In the genomic region with DNA sequence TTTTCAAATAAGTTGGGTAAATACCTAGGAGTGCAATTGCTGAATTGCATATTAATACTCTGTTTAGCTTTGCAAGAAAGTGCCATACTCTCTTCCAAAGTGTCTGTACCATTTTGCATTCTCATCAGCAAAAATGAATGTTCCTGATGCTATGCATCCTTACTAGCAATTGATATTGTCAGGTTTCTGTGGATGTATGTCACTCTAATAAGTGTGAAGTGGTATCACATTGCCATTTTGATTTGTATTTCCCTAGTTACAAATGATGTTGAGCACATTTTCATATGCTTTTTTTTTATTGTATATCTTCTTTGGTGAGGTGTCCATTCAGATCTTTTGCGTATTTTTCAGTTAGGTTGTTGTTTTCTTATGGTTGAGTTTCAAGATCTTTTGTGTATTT, we compare ENCODE assay signal across 34 cellular contexts.
"Had no signal": no experiment of that assay in that cellular context is flagged by ENCODE, and none has a peak within 500 bp of the region (broad histone marks: within the 10 kb centered on the region; RNA-seq: fewer than 3 reads in every experiment).

No MANE protein-coding gene starts in this region.

- H3K4me3 ChIP-seq: MG63 had no signal

- H3K9ac ChIP-seq: KMS-11 had no signal

- H3K27ac ChIP-seq: KMS-11 had no signal

- DNase-seq: Karpas-422, Kasumi-1, KG1, MG63, MM.1S, MV-4-11, NCI-H1048, NCI-H1092, NCI-H1092 treated with DMSO at 0.1 percent for 48 hours, NCI-H1105, NCI-H1105 treated with DMSO at 0.1 percent for 48 hours, NCI-H1417, NCI-H1417 treated with DMSO at 0.1 percent for 48 hours, NCI-H1436, NCI-H1436 treated with DMSO at 0.1 percent for 48 hours, NCI-H146, NCI-H1694, NCI-H1694 treated with DMSO at 0.1 percent for 48 hours, NCI-H187, NCI-H187 treated with DMSO at 0.1 percent for 48 hours, NCI-H1930, NCI-H2029, NCI-H2029 treated with DMSO at 0.1 percent for 48 hours, NCI-H2081, NCI-H2081 treated with DMSO at 0.1 percent for 48 hours, NCI-H2107, NCI-H2171, NCI-H2171 treated with DMSO at 0.1 percent for 48 hours, NCI-H2227 treated with DMSO at 0.1 percent for 48 hours, NCI-H226, NCI-H345, NCI-H446, NCI-H446 treated with DMSO at 0.1 percent for 48 hours had no signal

- H3K4me2 ChIP-seq: KMS-11 had no signal

- H3K9me3 ChIP-seq: MG63 had no signal

- H3K27me3 ChIP-seq: MG63 had no signal

- H3K36me3 ChIP-seq: MG63 had no signal
